In the genomic region with DNA sequence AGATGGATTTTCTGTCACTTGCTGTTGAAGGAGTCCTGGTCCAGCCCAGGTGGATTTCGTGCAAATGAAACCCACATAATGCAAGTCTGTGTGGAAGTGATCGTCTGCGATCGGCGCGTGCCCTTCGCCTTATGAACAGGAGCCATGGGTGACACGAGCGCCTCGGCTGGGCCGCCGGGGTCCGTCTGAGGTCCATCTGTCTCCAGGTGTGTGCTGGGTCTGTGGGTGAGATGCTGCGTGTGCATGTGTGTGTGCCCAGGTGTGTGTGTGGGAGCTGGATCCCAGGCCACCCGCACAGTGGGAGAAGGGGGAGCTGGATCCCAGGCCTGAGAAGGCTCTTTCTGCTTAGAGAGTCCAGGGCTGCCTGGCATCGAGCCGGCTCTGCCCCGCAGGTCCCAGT, we compare ENCODE assay signal across 25 cellular contexts. TPM values are rescaled to one million over a fixed set of nuclear protein-coding genes. Genes with fewer than 3 reads are reported as not detected.
"Had no signal": no experiment of that assay in that cellular context is flagged by ENCODE, and none has a peak within 500 bp of the region (broad histone marks: within the 10 kb centered on the region; RNA-seq: fewer than 3 reads in every experiment).

No MANE protein-coding gene starts in this region.

- ATAC-seq: heart left ventricle; naive thymus-derived CD8-positive, alpha-beta T cell; stimulated activated naive CD8-positive, alpha-beta T cell treated with anti-CD3 and anti-CD28 coated beads, Interleukin-15, amount 100 ng/mL, for 72 hours had no signal

- H3K4me3 Mint-ChIP-seq: naive thymus-derived CD8-positive, alpha-beta T cell; neural progenitor cell; stimulated activated naive B cell treated with anti-CD40 and anti-IgM and Interleukin-4, amounts not matched to agents 10 μg/mL and 1 μg/mL and 100 μg/mL, for 72 hours; stimulated activated naive CD8-positive, alpha-beta T cell treated with anti-CD3 and anti-CD28 coated beads, Interleukin-15, amount 100 ng/mL, for 72 hours had no signal

- H3K9me3 Mint-ChIP-seq: naive thymus-derived CD8-positive, alpha-beta T cell; neural progenitor cell; stimulated activated naive B cell treated with anti-CD40 and anti-IgM and Interleukin-4, amounts not matched to agents 10 μg/mL and 1 μg/mL and 100 μg/mL, for 72 hours; stimulated activated naive CD8-positive, alpha-beta T cell treated with anti-CD3 and anti-CD28 coated beads, Interleukin-15, amount 100 ng/mL, for 72 hours had no signal

- H3K9ac ChIP-seq: neural progenitor cell had no signal

- H3K9me3 ChIP-seq: heart left ventricle, left lung, pancreas, prostate gland, spleen, testis, tibial nerve, upper lobe of right lung, vagina had no signal

- H3K36me3 Mint-ChIP-seq: naive thymus-derived CD8-positive, alpha-beta T cell; neural progenitor cell; stimulated activated naive B cell treated with anti-CD40 and anti-IgM and Interleukin-4, amounts not matched to agents 10 μg/mL and 1 μg/mL and 100 μg/mL, for 72 hours had no signal

- H3K4me3 ChIP-seq: coronary artery, heart left ventricle, left lung, neural progenitor cell, pancreas, prostate gland, testis, tibial nerve, upper lobe of right lung, vagina had no signal

- H2AFZ ChIP-seq: neural progenitor cell had no signal

- H3K27me3 ChIP-seq: testis, vagina had no signal

- H3K27ac ChIP-seq: coronary artery, heart left ventricle, left lung, neural progenitor cell, pancreas, prostate gland, testis, tibial nerve, upper lobe of right lung, vagina had no signal

- H3K4me1 ChIP-seq: heart left ventricle, left lung, pancreas, prostate gland, testis, tibial nerve, upper lobe of right lung had no signal

- H3K4me1 Mint-ChIP-seq: stimulated activated naive CD8-positive, alpha-beta T cell treated with anti-CD3 and anti-CD28 coated beads, Interleukin-15, amount 100 ng/mL, for 72 hours had no signal

- DNase-seq: effector CD8-positive, alpha-beta T cell; hippocampal formation; naive thymus-derived CD8-positive, alpha-beta T cell; spleen; stimulated activated CD4-positive, alpha-beta T cell treated with anti-CD3 and anti-CD28 coated beads, Interleukin-15, amount 100 ng/mL, for 24 hours; stimulated activated CD4-positive, alpha-beta T cell treated with anti-CD3 and anti-CD28 coated beads, Interleukin-2, amount 100 ng/mL, for 24 hours; stimulated activated CD4-positive, alpha-beta T cell treated with anti-CD3 and anti-CD28 coated beads, Interleukin-4, amount 100 ng/mL, for 4 hours; stimulated activated naive B cell treated with anti-CD40 and anti-IgM and Interleukin-4, amounts not matched to agents 10 μg/mL and 1 μg/mL and 100 μg/mL, for 72 hours; stimulated activated naive CD8-positive, alpha-beta T cell treated with anti-CD3 and anti-CD28 coated beads, Interleukin-15, amount 100 ng/mL, for 72 hours; testis; upper lobe of right lung had no signal

- FAIRE-seq: frontal cortex, islet of Langerhans, pancreas had no signal

- H3K27ac Mint-ChIP-seq: naive thymus-derived CD8-positive, alpha-beta T cell; stimulated activated naive B cell treated with anti-CD40 and anti-IgM and Interleukin-4, amounts not matched to agents 10 μg/mL and 1 μg/mL and 100 μg/mL, for 72 hours; stimulated activated naive CD8-positive, alpha-beta T cell treated with anti-CD3 and anti-CD28 coated beads, Interleukin-15, amount 100 ng/mL, for 72 hours had no signal

- H3K36me3 ChIP-seq: heart left ventricle, left lung, neural progenitor cell, pancreas, prostate gland, spleen, tibial nerve, upper lobe of right lung, vagina had no signal

RNA-seq across cellular contexts. Expression of gene GALNT9, which starts 53.8 kb away (rescaled TPM):
- total RNA-seq: mesenteric fat pad; naive thymus-derived CD8-positive, alpha-beta T cell; sciatic nerve; subcutaneous adipose tissue had no signal
- polyA plus RNA-seq: esophagus; heart left ventricle; naive thymus-derived CD8-positive, alpha-beta T cell had no signal
